8 cellular contexts compared by ENCODE assay signal in the genomic region with DNA sequence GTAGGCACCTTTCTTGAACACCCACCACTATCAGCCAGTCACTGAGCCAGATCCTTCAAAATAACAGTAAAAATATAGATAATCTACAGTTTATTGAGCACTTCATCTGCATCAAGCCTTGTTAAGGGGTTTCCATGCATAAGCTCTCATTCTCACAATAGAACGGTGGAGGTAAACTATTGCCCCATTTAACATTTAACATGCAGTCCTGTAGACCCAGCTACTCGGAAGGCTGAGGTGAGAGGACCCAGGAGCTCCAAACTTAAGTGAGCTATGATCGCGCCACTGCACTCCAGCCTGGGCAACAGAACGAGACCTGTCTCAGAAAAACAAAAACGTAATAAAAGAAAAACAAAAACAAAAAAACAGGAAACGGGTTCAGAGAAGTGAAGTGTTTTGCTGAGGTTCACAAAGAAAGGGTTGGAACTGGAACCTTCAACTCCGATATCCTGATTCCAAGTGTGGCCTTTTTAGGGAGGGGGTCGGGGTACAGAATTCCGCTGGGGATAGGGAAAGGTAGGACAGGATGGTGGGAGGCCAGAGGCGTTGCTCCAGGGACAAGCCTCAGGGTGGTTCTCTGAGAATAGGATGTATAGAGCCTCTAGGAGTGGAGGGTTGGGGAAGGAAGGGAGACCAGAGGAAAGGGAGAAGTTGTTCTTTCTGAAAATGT. TPM values are rescaled to one million over a fixed set of nuclear protein-coding genes. Genes with fewer than 3 reads are reported as not detected.
DNase-seq lines count a peak whose midpoint lies in the region; ATAC-seq and TF ChIP-seq lines count a peak whose summit lies in the region.

No MANE protein-coding gene starts in this region.

- no peak overlapping the region for H3K4ac ChIP-seq in H9 (ENCODE audit: low read depth, low read length)

- intact Hi-C loops in lower leg skin (cut with DNase I; ENCODE audit: low total_unique reads) = no loop called here

- peak overlapping the region; percentile 54 for H2AFZ ChIP-seq in H9 (ENCODE audit: low read length)

- no peak for ATAC-seq in HG02763 (IDR thresholded peaks at IDR 0.05; ENCODE audit: unreplicated experiment)

- no peak overlapping the region for H2BK5ac ChIP-seq in H9 (ENCODE audit: insufficient read length, low read length)

- no peaks in the 10 kb centered on the region for H3K4me1 ChIP-seq in H9 (ENCODE audit: insufficient read depth, low read length)

- H3K79me2 ChIP-seq in H9 (ENCODE audit: insufficient read depth, low read length) = no peaks in the 10 kb centered on the region

- no peak overlapping the region for H2BK15ac ChIP-seq in H9 (ENCODE audit: low read depth, low read length)

- H3K27me3 Mint-ChIP-seq in H9 (ENCODE audit: low read depth) = no peaks in the 10 kb centered on the region
- H3K27me3 Mint-ChIP-seq in T-helper 1 cell treated with Interleukin-12 subunit alpha and Interleukin-12 subunit beta and Interleukin-4 antibody, amounts not matched to agents 30 μg/mL and 1 μg/mL, for 36 hours (ENCODE audit: low read depth) = no peaks in the 10 kb centered on the region

- peak overlapping the region; percentile 48 for H3T11ph ChIP-seq in H9 (ENCODE audit: low read length)

- H3K9me3 ChIP-seq in H9 (ENCODE audit: control insufficient read depth, low read depth, low read length) = no peaks in the 10 kb centered on the region

- H3K9ac ChIP-seq in H9 (ENCODE audit: extremely low read depth, insufficient read length, low read length) = no peak overlapping the region

- no peaks in the 10 kb centered on the region for H3K79me1 ChIP-seq in H9 (ENCODE audit: insufficient read depth, low read depth, low read length, poor library complexity, severe bottlenecking)

- H4K91ac ChIP-seq in H9 (ENCODE audit: insufficient read length, low read depth, low read length) = no peak overlapping the region

- peak overlapping the region; percentile 22 for H2BK12ac ChIP-seq in H9 (ENCODE audit: insufficient read length, low read depth, low read length)

- no peak overlapping the region for H3K27ac ChIP-seq in H9 (ENCODE audit: insufficient read length, low read depth, low read length)

- DNase-seq in H9 = no peak
- no peak for DNase-seq in fibroblast of pulmonary artery (ENCODE audit: low read depth)
- no peak for DNase-seq in skeletal muscle cell (ENCODE audit: low read depth)
- DNase-seq in lower leg skin (ENCODE audit: low spot score in 2 of 2) = no peak
- DNase-seq in GF-D8 (lab: John Stamatoyannopoulos, UW) = no peak
- no peak for DNase-seq in DMS114 treated with DMSO at 0.1 percent for 48 hours (lab: John Stamatoyannopoulos, UW; ENCODE audit: unreplicated experiment)

- peak overlapping the region; percentile 20 for H3K4me2 ChIP-seq in H9 (ENCODE audit: insufficient read depth, insufficient read length, low read length)

- H3K27me3 ChIP-seq in H9 (ENCODE audit: insufficient read depth, low read length) = no peaks in the 10 kb centered on the region

- peak overlapping the region; percentile 91 to 93 for H3K4me3 Mint-ChIP-seq in H9
- peak overlapping the region; percentile 79 for H3K4me3 Mint-ChIP-seq in T-helper 1 cell treated with Interleukin-12 subunit alpha and Interleukin-12 subunit beta and Interleukin-4 antibody, amounts not matched to agents 30 μg/mL and 1 μg/mL, for 36 hours

- H3K9me3 Mint-ChIP-seq in H9 = no peaks in the 10 kb centered on the region
- H3K9me3 Mint-ChIP-seq in T-helper 1 cell treated with Interleukin-12 subunit alpha and Interleukin-12 subunit beta and Interleukin-4 antibody, amounts not matched to agents 30 μg/mL and 1 μg/mL, for 36 hours = no peaks in the 10 kb centered on the region

- peak overlapping the region; percentile 94 for H2BK20ac ChIP-seq in H9 (ENCODE audit: low read depth, low read length, poor library complexity, severe bottlenecking)

- peaks cover 31 to 33% of the 10 kb centered on the region in 2 experiments for H3K4me1 Mint-ChIP-seq in H9
- H3K4me1 Mint-ChIP-seq in T-helper 1 cell treated with Interleukin-12 subunit alpha and Interleukin-12 subunit beta and Interleukin-4 antibody, amounts not matched to agents 30 μg/mL and 1 μg/mL, for 36 hours (ENCODE audit: low read depth) = peaks cover 47% of the 10 kb centered on the region

- H3K23ac ChIP-seq in H9 (ENCODE audit: insufficient read length, low read depth, low read length) = no peak overlapping the region

- peak overlapping the region; percentile 5 for H3K4me3 ChIP-seq in fibroblast of pulmonary artery (replicated peaks; ENCODE audit: low read depth, low read length)
- peak overlapping the region; percentile 25 for H3K4me3 ChIP-seq in skeletal muscle cell (ENCODE audit: low read depth, low read length)
- no peak overlapping the region for H3K4me3 ChIP-seq in lower leg skin (ENCODE audit: low read depth, poor library complexity, severe bottlenecking)

- no peak overlapping the region for H2BK120ac ChIP-seq in H9 (ENCODE audit: low read depth, low read length, poor library complexity, severe bottlenecking)

- no peaks in the 10 kb centered on the region for H4K20me1 ChIP-seq in H9 (ENCODE audit: control insufficient read depth, insufficient read depth, insufficient read length)

- H4K5ac ChIP-seq in H9 (ENCODE audit: insufficient read length, low read depth, low read length) = no peak overlapping the region

- H2AK5ac ChIP-seq in H9 (ENCODE audit: insufficient read length, low read length) = no peak overlapping the region

- no peak overlapping the region for H3K56ac ChIP-seq in H9 (ENCODE audit: insufficient read length, low read depth, low read length)

- peak in 1 of 2 donors; percentile 5 for TF ChIP-seq POLR2A in lower leg skin (IDR thresholded peaks at IDR 0.05)

- H3K36me3 Mint-ChIP-seq in H9 (ENCODE audit: insufficient read depth in 1 of 3, low read depth in 3 of 3) = no peaks in the 10 kb centered on the region
- no peaks in the 10 kb centered on the region for H3K36me3 Mint-ChIP-seq in T-helper 1 cell treated with Interleukin-12 subunit alpha and Interleukin-12 subunit beta and Interleukin-4 antibody, amounts not matched to agents 30 μg/mL and 1 μg/mL, for 36 hours (ENCODE audit: low read depth)

- H3K18ac ChIP-seq in H9 (ENCODE audit: insufficient read length, low read depth, low read length) = no peak overlapping the region

- H3K14ac ChIP-seq in H9 (ENCODE audit: insufficient read depth, low read length) = no peak overlapping the region

- no CpG with 5 or more reads among the region's 11 CpGs for WGBS in H9 (ENCODE audit: extremely low coverage, insufficient read length, low lambda C conversion rate)
- 52 to 62% methylated on average over 11 of the region's 11 CpGs for WGBS in lower leg skin, 2 donors

- TF ChIP-seq CTCF in H9 (conservative IDR thresholded peaks at IDR 0.05) (no peak), fibroblast of pulmonary artery (IDR thresholded peaks at IDR 0.05; ENCODE audit: low read length, missing control alignments) (no peak), lower leg skin (IDR thresholded peaks at IDR 0.05) (no peak)

- H4K8ac ChIP-seq in H9 (replicated peaks; ENCODE audit: insufficient read length, low read depth, low read length) = no peak overlapping the region

- H3K27ac Mint-ChIP-seq in H9 = peak overlapping the region; percentile 45 to 93 (median 85)
- H3K27ac Mint-ChIP-seq in T-helper 1 cell treated with Interleukin-12 subunit alpha and Interleukin-12 subunit beta and Interleukin-4 antibody, amounts not matched to agents 30 μg/mL and 1 μg/mL, for 36 hours = peak overlapping the region; percentile 85

- H3K23me2 ChIP-seq in H9 (ENCODE audit: insufficient read length, low read depth, low read length, poor library complexity, severe bottlenecking) = peaks cover 8% of the 10 kb centered on the region

RNA-seq across cellular contexts. Expression of a gene that starts 11.6 kb away (rescaled TPM):
- total RNA-seq in H9 (2021) (24.6 and 24.7 TPM in 2 replicates), lower leg skin (10 to 100 TPM in 2 of 4 donors, 1 to 10 TPM in 2; 8.2 to 13.6 (median 11.1) TPM)

RNA-seq across cellular contexts. Expression of a gene that starts 11.8 kb away (rescaled TPM):
- 257 and 275 TPM in 2 replicates for total RNA-seq in H9 (2021)
- 100 to 1,000 TPM; 125 to 326 (median 247) TPM for total RNA-seq in lower leg skin

RNA-seq across cellular contexts. Expression of a gene that starts 14.9 kb away (rescaled TPM):
- 126 and 132 TPM in 2 replicates for total RNA-seq in H9 (2021)
- total RNA-seq in lower leg skin = 10 to 100 TPM; 33.5 to 40.4 (median 35.3) TPM
